ENCODE assay signal across 9 cellular contexts in genomic region chr21:36747815-36748381, GRCh38. TPM values are rescaled to one million over a fixed set of nuclear protein-coding genes. Genes with fewer than 3 reads are reported as not detected.
A peak's percentile ranks its signal among the peaks of the same experiment; 100 is the strongest.
DNase-seq lines count a peak whose midpoint lies in the region; ATAC-seq, FAIRE-seq and TF ChIP-seq lines count a peak whose summit lies in the region.
"Had no signal": no experiment of that assay in that cellular context is flagged by ENCODE, and none has a peak within 500 bp of the region (broad histone marks: within the 10 kb centered on the region; RNA-seq: fewer than 3 reads in every experiment).

No MANE protein-coding gene starts in this region.

- peak overlapping the region; percentile 79 for H2AK9ac ChIP-seq in IMR-90 (replicated peaks; ENCODE audit: low read depth, low read length, poor library complexity)

- H3K4me3 Mint-ChIP-seq in activated T-cell treated with anti-CD3 and anti-CD28 coated beads, Interleukin-2, amount 50 U/mL, for 4 hours, result peak overlapping the region; percentile 51
- no peak overlapping the region; the same call in 1 of the 2 replicates for H3K4me3 Mint-ChIP-seq in HFFc6

- H3K4me3 ChIP-seq in IMR-90 (ENCODE audit: insufficient read depth, low read depth, low read length) (peak overlapping the region; percentile 55), pancreas (peak overlapping the region; percentile 18 to 56 (median 31)), uterus (no peak overlapping the region)

- H2BK5ac ChIP-seq in IMR-90 (ENCODE audit: low read depth, low read length, poor library complexity, severe bottlenecking), result no peak overlapping the region

- peak; percentile 56 for TF ChIP-seq CTCF in IMR-90 (conservative IDR thresholded peaks at IDR 0.05; ENCODE audit: low read depth, low read length)
- TF ChIP-seq CTCF in pancreas (IDR thresholded peaks at IDR 0.05), result no peak
- peak in 2 of 4 experiments; percentile 26 to 50 for TF ChIP-seq CTCF in uterus (IDR thresholded peaks at IDR 0.05)
- TF ChIP-seq CTCF in HFFc6 (IDR thresholded peaks at IDR 0.05), result no peak

- H3K4me1 ChIP-seq in IMR-90 (ENCODE audit: control insufficient read depth, insufficient read depth, low read length) (peaks cover 11% of the 10 kb centered on the region), pancreas (no peaks in the 10 kb centered on the region), uterus (peaks cover 0 to 4% of the 10 kb centered on the region in 2 donors)

- H3K23ac ChIP-seq in IMR-90 (ENCODE audit: low read depth, low read length), result no peak overlapping the region

- no peaks in the 10 kb centered on the region for H3K79me1 ChIP-seq in IMR-90 (ENCODE audit: low read depth in 1 of 2, low read length in 2 of 2)

- intact Hi-C loops in IMR-90 (cut with micrococcal nuclease) (loop anchor here (2.0 to 10.0 kb wide), 2 partner anchors 99 to 243 kb away; no protein-coding TSS in a partner anchor), head of caudate nucleus (cut with DNase I) (loop anchor here (5.0 to 10.0 kb wide), 2 partner anchors 104 to 177 kb away; no protein-coding TSS in a partner anchor), pancreas (cut with DNase I) (loop anchor here in 2 of 3 donors (10.0 kb wide), 2 partner anchors 107 to 177 kb away; no protein-coding TSS in a partner anchor), uterus (cut with DNase I; ENCODE audit: low total_unique reads) (no loop called here)

- FAIRE-seq in pancreas (lab: Jason Lieb, UNC), result no peak

- peak overlapping the region; percentile 85 for H2AFZ ChIP-seq in IMR-90 (replicated peaks; ENCODE audit: low read length, poor library complexity)

- peaks cover 18% of the 10 kb centered on the region for H3K4me1 Mint-ChIP-seq in activated T-cell treated with anti-CD3 and anti-CD28 coated beads, Interleukin-2, amount 50 U/mL, for 4 hours (ENCODE audit: low read depth)
- H3K4me1 Mint-ChIP-seq in HFFc6 (ENCODE audit: low read depth), result peaks cover 36% of the 10 kb centered on the region

- dilution Hi-C loops in IMR-90 (cut with HindIII; ENCODE audit: low sequenced_read_pairs, unreplicated experiment), result no loop called here

- WGBS in IMR-90 (ENCODE audit: extremely low coverage in 2 of 2, insufficient read length in 1 of 2), 2 experiments, result 2% methylated on average over 18 of the region's 80 CpGs; no CpG with 5 or more reads in 1 of the 2 experiments
- 3% methylated on average over 32 to 80 of the region's 80 CpGs for WGBS in pancreas, 2 donors

- H3K9me3 ChIP-seq in IMR-90 (ENCODE audit: control insufficient read depth, insufficient read depth, low read length) (no peaks in the 10 kb centered on the region), pancreas (no peaks in the 10 kb centered on the region), uterus (no peaks in the 10 kb centered on the region)

- in situ Hi-C loops in IMR-90 (cut with MboI; ENCODE audit: low sequenced_read_pairs), result no loop called here

- H3K27me3 ChIP-seq in IMR-90 (ENCODE audit: control insufficient read depth, insufficient read depth, low read length) (peaks cover 2% of the 10 kb centered on the region), pancreas (no peaks in the 10 kb centered on the region), uterus (peaks cover 0 to 7% of the 10 kb centered on the region in 2 donors)

- POLR2A ChIA-PET in IMR-90 (lab: Charles Lee; ENCODE audit: unreplicated experiment), result interaction anchor here (0.6 kb wide), 1 partner anchor 163 kb away, joined by 11 read pairs; no protein-coding TSS in a partner anchor

- H4K91ac ChIP-seq in IMR-90 (ENCODE audit: insufficient read depth, low read depth, low read length), result peak overlapping the region; percentile 36; the same call in 1 of the 2 replicates

- no peak overlapping the region; the same call in 2 of the 3 replicates for H2BK15ac ChIP-seq in IMR-90 (ENCODE audit: low read depth, low read length)

- no peak overlapping the region for H3K27ac Mint-ChIP-seq in HFFc6
- H3K27ac Mint-ChIP-seq: IgD-negative memory B cell had no signal

- no peak overlapping the region for H3K14ac ChIP-seq in IMR-90 (replicated peaks; ENCODE audit: low read depth, low read length)

- no peak overlapping the region for H4K5ac ChIP-seq in IMR-90 (ENCODE audit: low read depth, low read length)

- no peak overlapping the region for H3K18ac ChIP-seq in IMR-90 (ENCODE audit: low read depth, low read length)

- H3K27me3 Mint-ChIP-seq in activated T-cell treated with anti-CD3 and anti-CD28 coated beads, Interleukin-2, amount 50 U/mL, for 4 hours (ENCODE audit: low read depth), result peaks cover 44% of the 10 kb centered on the region
- H3K27me3 Mint-ChIP-seq in HFFc6 (ENCODE audit: insufficient read depth), result peaks cover 2% of the 10 kb centered on the region

- H2BK20ac ChIP-seq in IMR-90 (ENCODE audit: low read depth, low read length), result no peak overlapping the region

- peak overlapping the region; percentile 37 for H2BK120ac ChIP-seq in IMR-90 (ENCODE audit: low read depth, low read length)

- CTCF ChIA-PET in IMR-90 (lab: Yijun Ruan, JAX), result interaction anchor here (0.6 to 1.5 kb wide), 3 partner anchors 14 to 106 kb away, joined by 3 to 5 read pairs (median 4); no protein-coding TSS in a partner anchor

- ATAC-seq in IMR-90 (ENCODE audit: low read depth), result peak; percentile 96
- peak; percentile 78 to 87 for ATAC-seq in activated T-cell treated with anti-CD3 and anti-CD28 coated beads, Interleukin-2, amount 50 U/mL, for 4 hours
- peak; percentile 88 to 95 (median 92) for ATAC-seq in pancreas

- peaks cover 2% of the 10 kb centered on the region; the same call in 1 of the 2 replicates for H3K36me3 ChIP-seq in IMR-90 (ENCODE audit: control insufficient read depth, insufficient read depth, low read length)
- no peaks in the 10 kb centered on the region for H3K36me3 ChIP-seq in pancreas
- no peaks in the 10 kb centered on the region for H3K36me3 ChIP-seq in uterus

- peak overlapping the region; percentile 67 for H3K4me2 ChIP-seq in IMR-90 (ENCODE audit: low read depth, low read length)

- peak; percentile 55 for TF ChIP-seq RAD21 in IMR-90 (IDR thresholded peaks at IDR 0.05; ENCODE audit: low read length)

- H4K20me1 ChIP-seq in IMR-90 (ENCODE audit: insufficient read depth, low read length), result no peaks in the 10 kb centered on the region

- no peaks in the 10 kb centered on the region for H3K9me3 Mint-ChIP-seq in activated T-cell treated with anti-CD3 and anti-CD28 coated beads, Interleukin-2, amount 50 U/mL, for 4 hours
- no peaks in the 10 kb centered on the region for H3K9me3 Mint-ChIP-seq in HFFc6
- H3K9me3 Mint-ChIP-seq: IgD-negative memory B cell had no signal

- no peak overlapping the region for H3K56ac ChIP-seq in IMR-90 (ENCODE audit: extremely low read depth, insufficient read depth, low read length)

- peak overlapping the region; percentile 46; the same call in 1 of the 2 replicates for H3K4ac ChIP-seq in IMR-90 (ENCODE audit: low read depth, low read length)

- peaks cover 25% of the 10 kb centered on the region for H3K36me3 Mint-ChIP-seq in activated T-cell treated with anti-CD3 and anti-CD28 coated beads, Interleukin-2, amount 50 U/mL, for 4 hours (ENCODE audit: insufficient read depth)
- H3K36me3 Mint-ChIP-seq in HFFc6 (ENCODE audit: low read depth), result peaks cover 13% of the 10 kb centered on the region

- no peak for TF ChIP-seq POLR2A in IMR-90 (IDR thresholded peaks at IDR 0.05; ENCODE audit: low read depth, low read length)
- TF ChIP-seq POLR2A in uterus (IDR thresholded peaks at IDR 0.05), result no peak

- H3K9ac ChIP-seq in IMR-90 (ENCODE audit: low read depth, low read length), result peak overlapping the region; percentile 35; the same call in 1 of the 2 replicates

- no TSS peak for BruUV-seq in IMR-90 (replicated peaks; lab: Mats Ljungman, UMichigan)

- H3K27ac ChIP-seq in IMR-90 (ENCODE audit: insufficient read depth, low read length) (no peak overlapping the region; the same call in 1 of the 2 replicates), pancreas (no peak overlapping the region), uterus (no peak overlapping the region)

- peak overlapping the region in 1 of 2 experiments; percentile 35; a peak in 2 of 4 replicates for H4K8ac ChIP-seq in IMR-90 (ENCODE audit: low read depth in 2 of 2, low read length in 2 of 2)

- H2AK5ac ChIP-seq in IMR-90 (ENCODE audit: low read depth, low read length), result peak overlapping the region; percentile 46; the same call in 1 of the 2 replicates

- DNase-seq in DMS 273 (lab: John Stamatoyannopoulos, UW; ENCODE audit: unreplicated experiment) (peak; percentile 88), IMR-90 (peak; percentile 34), head of caudate nucleus (peak in 40 of 42 donors; percentile 35 to 88 (median 74)), pancreas (peak; percentile 48 to 92 (median 66)), uterus (no peak), HFFc6 (no peak)
- no peak for DNase-seq in activated T-cell treated with anti-CD3 and anti-CD28 coated beads, Interleukin-2, amount 50 U/mL, for 4 hours
- no peak for DNase-seq in effector CD4-positive, alpha-beta T cell

- H3K9me1 ChIP-seq in IMR-90 (ENCODE audit: insufficient read depth, low read length), result peaks cover 3% of the 10 kb centered on the region

TF ChIP-seq in IMR-90, 13 proteins besides CTCF, POLR2A, EP300 and RAD21:
- TF ChIP-seq MXI1 (IDR thresholded peaks at IDR 0.05; ENCODE audit: borderline replicate concordance, low read depth, low read length), result no peak
- no peak for TF ChIP-seq MAFK (IDR thresholded peaks at IDR 0.05; ENCODE audit: low read depth, low read length)
- TF ChIP-seq SMC3 (IDR thresholded peaks at IDR 0.05; ENCODE audit: low read depth, low read length), result peak; percentile 47; the same call in 1 of the 2 replicates

RNA-seq across cellular contexts. Expression of gene SIM2, which starts 49.0 kb away (rescaled TPM):
- total RNA-seq in IMR-90 (2012; rRNA removed), result 1.9 and 2.2 TPM in 2 replicates
- 7.5 and 7.9 TPM in 2 replicates for polyA plus RNA-seq in IMR-90 (2012; rRNA removed)
- polyA plus RNA-seq in IMR-90 (2012; cell fraction: cytosol; rRNA removed), result 7.5 and 8.7 TPM in 2 replicates
- 22.1 and 26.1 TPM in 2 replicates for polyA plus RNA-seq in IMR-90 (2012; cell fraction: nucleus; rRNA removed; ENCODE audit: low replicate concordance)
- total RNA-seq in activated T-cell treated with anti-CD3 and anti-CD28 coated beads, Interleukin-2, amount 50 U/mL, for 4 hours, result under 1 TPM in 2 of 3 donors, not detected in 1; 0.18 to 0.24 TPM
- total RNA-seq in pancreas, result under 1 TPM in 2 of 6 donors, not detected in 4; 0.13 to 0.53 TPM
- under 1 TPM in 1 of 2 donors, not detected in 1; 0.02 TPM for polyA plus RNA-seq in pancreas
- under 1 TPM in 2 of 4 donors, not detected in 2; 0.21 to 0.59 TPM for total RNA-seq in uterus
- not detected for total RNA-seq in HFFc6 (2021; fragmentation: NEBNext Ultra II Directional; extraction: Animal tissue kit (Norgen Biotek cat#: 25700))
- polyA plus RNA-seq: IgD-negative memory B cell had no signal

Comparison
In these comparisons a context has a peak if more than half of its experiments do, and no peak if none do; other contexts are left out.
1. DNase-seq: peak in DMS 273 (single experiment), IMR-90 (single experiment), head of caudate nucleus (40 of 42) and pancreas (6 of 6); none in activated T-cell treated with anti-CD3 and anti-CD28 coated beads, Interleukin-2, amount 50 U/mL, for 4 hours (single experiment), uterus (0 of 2), effector CD4-positive, alpha-beta T cell (single experiment) and HFFc6 (single experiment).
2. H3K4me3 ChIP-seq: peak in IMR-90 (single experiment) and pancreas (4 of 4); none in uterus (0 of 2).
3. Peak in every context shown above with its lines, with median percentiles within 50 percentile points of each other: ATAC-seq.